ENCODE assay signal across 6 cellular contexts in the genomic region with DNA sequence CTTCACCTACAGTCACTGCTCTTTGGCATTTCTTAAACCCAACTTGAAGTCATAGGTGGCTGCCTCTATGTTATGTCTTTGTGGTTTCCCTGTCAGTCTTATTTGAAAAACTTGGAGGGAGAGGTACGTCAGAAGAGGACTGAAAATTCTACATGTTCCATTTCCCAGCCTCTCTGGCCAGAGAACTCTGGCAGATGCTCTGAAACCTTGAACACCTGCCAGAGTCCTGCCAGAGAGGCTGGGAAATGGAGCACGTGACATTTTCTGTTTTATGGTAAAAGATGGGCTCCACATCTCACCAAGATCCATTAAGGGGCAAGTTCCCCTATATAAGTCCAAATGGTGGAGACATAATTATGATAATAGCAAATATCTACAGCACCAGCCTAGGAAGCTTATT.
"Had no signal": no experiment of that assay in that cellular context is flagged by ENCODE, and none has a peak within 500 bp of the region (broad histone marks: within the 10 kb centered on the region; RNA-seq: fewer than 3 reads in every experiment).

No MANE protein-coding gene starts in this region.

- FAIRE-seq: H1, H54 had no signal

- DNase-seq: H9, HCEC 1CT, KBM-7 had no signal

- H2AFZ ChIP-seq: GM23338 had no signal

- ATAC-seq: GM23338 had no signal

- H3K4me2 ChIP-seq: GM23338 had no signal

- H3K4me3 ChIP-seq: GM23338 had no signal
